In genomic region chr5:163498886-163499285, GRCh38 we compare ENCODE assay signal across 1 cellular context.
TF ChIP-seq lines count a peak whose summit lies in the region.

No MANE protein-coding gene starts in this region.

TF ChIP-seq in SK-N-SH treated with all-trans-retinoic acid at 6 μM for 48 hours, 23 proteins besides CTCF, POLR2A, EP300 and RAD21 (continued from another document):
- TF ChIP-seq TSHZ2 (CRISPR knock-in tag; IDR thresholded peaks at IDR 0.05) (no peak), OSR1 (CRISPR knock-in tag; IDR thresholded peaks at IDR 0.05) (no peak), ZNF8 (CRISPR knock-in tag; IDR thresholded peaks at IDR 0.05) (no peak), CREB5 (CRISPR knock-in tag; IDR thresholded peaks at IDR 0.05; ENCODE audit: low read depth) (no peak), CSDC2 (CRISPR knock-in tag; IDR thresholded peaks at IDR 0.05) (no peak), SNAI2 (CRISPR knock-in tag; IDR thresholded peaks at IDR 0.05) (no peak), BACH2 (CRISPR knock-in tag; IDR thresholded peaks at IDR 0.05; ENCODE audit: borderline replicate concordance) (no peak), PPARA (CRISPR knock-in tag; IDR thresholded peaks at IDR 0.05; ENCODE audit: borderline replicate concordance) (no peak), ZNF70 (CRISPR knock-in tag; IDR thresholded peaks at IDR 0.05) (no peak)
- TF ChIP-seq, protein P1, sequence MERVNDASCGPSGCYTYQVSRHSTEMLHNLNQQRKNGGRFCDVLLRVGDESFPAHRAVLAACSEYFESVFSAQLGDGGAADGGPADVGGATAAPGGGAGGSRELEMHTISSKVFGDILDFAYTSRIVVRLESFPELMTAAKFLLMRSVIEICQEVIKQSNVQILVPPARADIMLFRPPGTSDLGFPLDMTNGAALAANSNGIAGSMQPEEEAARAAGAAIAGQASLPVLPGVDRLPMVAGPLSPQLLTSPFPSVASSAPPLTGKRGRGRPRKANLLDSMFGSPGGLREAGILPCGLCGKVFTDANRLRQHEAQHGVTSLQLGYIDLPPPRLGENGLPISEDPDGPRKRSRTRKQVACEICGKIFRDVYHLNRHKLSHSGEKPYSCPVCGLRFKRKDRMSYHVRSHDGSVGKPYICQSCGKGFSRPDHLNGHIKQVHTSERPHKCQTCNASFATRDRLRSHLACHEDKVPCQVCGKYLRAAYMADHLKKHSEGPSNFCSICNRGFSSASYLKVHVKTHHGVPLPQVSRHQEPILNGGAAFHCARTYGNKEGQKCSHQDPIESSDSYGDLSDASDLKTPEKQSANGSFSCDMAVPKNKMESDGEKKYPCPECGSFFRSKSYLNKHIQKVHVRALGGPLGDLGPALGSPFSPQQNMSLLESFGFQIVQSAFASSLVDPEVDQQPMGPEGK (CRISPR knock-in tag; IDR thresholded peaks at IDR 0.05; ENCODE audit: borderline replicate concordance): no peak
- TF ChIP-seq, protein P2, sequence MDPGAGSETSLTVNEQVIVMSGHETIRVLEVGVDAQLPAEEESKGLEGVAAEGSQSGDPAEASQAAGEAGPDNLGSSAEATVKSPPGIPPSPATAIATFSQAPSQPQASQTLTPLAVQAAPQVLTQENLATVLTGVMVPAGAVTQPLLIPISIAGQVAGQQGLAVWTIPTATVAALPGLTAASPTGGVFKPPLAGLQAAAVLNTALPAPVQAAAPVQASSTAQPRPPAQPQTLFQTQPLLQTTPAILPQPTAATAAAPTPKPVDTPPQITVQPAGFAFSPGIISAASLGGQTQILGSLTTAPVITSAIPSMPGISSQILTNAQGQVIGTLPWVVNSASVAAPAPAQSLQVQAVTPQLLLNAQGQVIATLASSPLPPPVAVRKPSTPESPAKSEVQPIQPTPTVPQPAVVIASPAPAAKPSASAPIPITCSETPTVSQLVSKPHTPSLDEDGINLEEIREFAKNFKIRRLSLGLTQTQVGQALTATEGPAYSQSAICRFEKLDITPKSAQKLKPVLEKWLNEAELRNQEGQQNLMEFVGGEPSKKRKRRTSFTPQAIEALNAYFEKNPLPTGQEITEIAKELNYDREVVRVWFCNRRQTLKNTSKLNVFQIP (CRISPR knock-in tag; IDR thresholded peaks at IDR 0.05; ENCODE audit: borderline replicate concordance, low read depth): no peak
